ENCODE assay signal across 15 cellular contexts in the genomic region with DNA sequence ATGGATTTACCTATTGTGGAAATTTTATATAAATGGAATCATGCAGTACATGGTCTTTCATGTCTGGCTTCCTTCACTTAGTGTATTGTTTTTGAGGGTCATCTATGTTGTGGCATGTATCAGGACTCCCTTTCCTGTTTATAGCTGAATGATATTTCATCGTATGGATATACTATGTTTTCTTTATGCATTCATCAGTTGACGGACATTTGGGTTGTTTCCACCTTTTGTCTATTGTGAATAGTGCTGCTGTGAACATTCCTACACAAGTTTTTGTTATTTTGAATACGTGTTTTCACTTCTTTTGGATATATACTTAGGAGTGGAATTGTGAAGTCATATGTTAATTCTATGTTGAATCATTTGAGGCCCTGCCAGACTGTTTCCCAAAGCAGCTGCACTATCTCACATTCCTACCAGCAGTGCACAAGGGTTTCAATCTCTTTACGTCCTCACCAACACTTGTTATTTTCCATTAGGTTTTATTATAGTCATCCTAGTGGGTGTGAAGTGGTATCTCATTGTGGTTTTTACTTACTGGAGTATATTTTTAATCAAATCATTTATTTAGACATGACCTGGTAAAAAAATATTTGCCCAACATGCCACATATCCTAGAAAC.
DNase-seq lines count a peak whose midpoint lies in the region; ATAC-seq and TF ChIP-seq lines count a peak whose summit lies in the region.
"Had no signal": no experiment of that assay in that cellular context is flagged by ENCODE, and none has a peak within 500 bp of the region (broad histone marks: within the 10 kb centered on the region; RNA-seq: fewer than 3 reads in every experiment).

No MANE protein-coding gene starts in this region.

- CTCF ChIA-PET in AG04450 (lab: Charles Lee) = no interaction called here

- H3K27ac ChIP-seq in AG04450 (ENCODE audit: low read depth, low read length) = no peak overlapping the region
- H3K27ac ChIP-seq: vagina had no signal

- TF ChIP-seq CTCF in AG04450 (IDR thresholded peaks at IDR 0.05; ENCODE audit: low read depth, low read length) = peak; percentile 34
- TF ChIP-seq CTCF in cardiac fibroblast (IDR thresholded peaks at IDR 0.05; ENCODE audit: low read depth, low read length) = peak; percentile 36
- no peak for TF ChIP-seq CTCF in GM20000 (IDR thresholded peaks at IDR 0.05; ENCODE audit: extremely low read depth, missing control alignments)

- H3K9me3 ChIP-seq in AG04450 (ENCODE audit: control insufficient read depth, insufficient read depth, low read length) = peaks cover 3% of the 10 kb centered on the region; the same call in 1 of the 2 replicates
- H3K9me3 ChIP-seq: vagina had no signal

- POLR2A ChIA-PET in AG04450 (lab: Yijun Ruan, JAX) = interaction anchor here (0.6 to 0.7 kb wide), 2 partner anchors 9 to 49 kb away, joined by 3 read pairs; no protein-coding TSS in a partner anchor

- intact Hi-C loops in left cardiac atrium (cut with DNase I) = loop anchor here in 1 of 2 donors (10.0 kb wide), 1 partner anchor 114 kb away; no protein-coding TSS in a partner anchor

- peaks cover 8% of the 10 kb centered on the region for H3K27me3 ChIP-seq in AG04450 (ENCODE audit: control insufficient read depth, insufficient read depth, low read length)
- H3K27me3 ChIP-seq: vagina had no signal

- DNase-seq in AG04450 (ENCODE audit: low read depth, low spot score) = peak; percentile 51
- DNase-seq in HT1080 (ENCODE audit: low read depth) = peak; percentile 5
- DNase-seq in cardiac fibroblast (ENCODE audit: low read depth in 2 of 2) = peak; percentile 82 to 88
- DNase-seq in left cardiac atrium = no peak
- no peak for DNase-seq in stimulated activated CD4-positive, alpha-beta T cell treated with anti-CD3 and anti-CD28 coated beads, Interleukin-4, amount 100 ng/mL, for 4 hours
- DNase-seq in stimulated activated CD4-positive, alpha-beta T cell treated with anti-CD3 and anti-CD28 coated beads, Interleukin-2, amount 100 ng/mL, for 48 hours = no peak
- no peak for DNase-seq in GM20000 (ENCODE audit: low spot score)
- DNase-seq: activated CD8-positive, alpha-beta T cell treated with anti-CD3 and anti-CD28 coated beads for 36 hours; Calu3; caudate nucleus; NCI-H1092; NCI-H2227 treated with DMSO at 0.1 percent for 48 hours had no signal

- H3K4me3 ChIP-seq in AG04450 (ENCODE audit: low read depth, low read length) = no peak overlapping the region
- H3K4me3 ChIP-seq in cardiac fibroblast (replicated peaks in 1 of 2; ENCODE audit: low read depth in 2 of 2, low read length in 2 of 2) = no peak overlapping the region
- H3K4me3 ChIP-seq: vagina had no signal

- ATAC-seq in left cardiac atrium (peak; percentile 85 to 88), GM19463 (IDR thresholded peaks at IDR 0.05; ENCODE audit: unreplicated experiment) (no peak)
- ATAC-seq: activated CD8-positive, alpha-beta T cell treated with anti-CD3 and anti-CD28 coated beads for 36 hours; HepG2 had no signal

Comparison
In these comparisons a context has a peak if more than half of its experiments do, and no peak if none do; other contexts are left out.
1. DNase-seq: peak in AG04450 (single experiment), HT1080 (single experiment) and cardiac fibroblast (2 of 2); none in left cardiac atrium (single experiment), stimulated activated CD4-positive, alpha-beta T cell treated with anti-CD3 and anti-CD28 coated beads, Interleukin-4, amount 100 ng/mL, for 4 hours (0 of 2), stimulated activated CD4-positive, alpha-beta T cell treated with anti-CD3 and anti-CD28 coated beads, Interleukin-2, amount 100 ng/mL, for 48 hours (0 of 2) and GM20000 (single experiment).